Comparison of ENCODE assay signal across 1 cellular context in the genomic region with DNA sequence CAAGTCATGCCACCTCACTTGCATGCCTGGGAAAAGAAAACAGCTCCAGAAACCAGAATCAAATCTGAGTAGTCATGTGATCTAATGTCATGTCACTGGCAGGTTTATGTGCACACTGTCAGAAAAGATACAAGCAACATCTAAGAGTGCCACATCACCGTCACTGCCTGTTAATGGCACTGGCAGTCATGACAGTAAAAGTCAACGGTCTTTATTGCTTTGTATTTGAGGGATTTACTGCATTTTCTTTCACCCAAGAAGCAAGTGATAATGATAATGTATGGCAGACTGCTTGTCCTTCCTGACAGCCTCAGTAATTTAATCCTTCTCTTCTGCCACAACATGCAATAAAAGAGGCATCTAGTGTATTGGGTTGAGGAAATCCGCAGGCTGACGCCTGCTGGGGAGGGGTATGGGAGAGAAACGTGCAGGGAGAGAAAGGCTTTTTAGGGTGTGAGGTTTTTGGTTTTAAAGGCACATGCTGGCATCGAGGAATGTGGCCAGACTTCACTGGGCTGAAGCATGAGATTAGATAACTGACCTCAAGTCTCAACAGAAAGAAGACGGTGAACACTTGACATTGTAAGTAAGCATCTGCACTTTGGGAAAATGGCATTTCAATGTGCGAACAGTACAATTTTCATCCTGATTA.
TF ChIP-seq lines count a peak whose summit lies in the region.

No MANE protein-coding gene starts in this region.

TF ChIP-seq in HEK293, 187 proteins besides CTCF, POLR2A, EP300 and RAD21 (continued from another document and continues in another):
- TF ChIP-seq, protein P1, sequence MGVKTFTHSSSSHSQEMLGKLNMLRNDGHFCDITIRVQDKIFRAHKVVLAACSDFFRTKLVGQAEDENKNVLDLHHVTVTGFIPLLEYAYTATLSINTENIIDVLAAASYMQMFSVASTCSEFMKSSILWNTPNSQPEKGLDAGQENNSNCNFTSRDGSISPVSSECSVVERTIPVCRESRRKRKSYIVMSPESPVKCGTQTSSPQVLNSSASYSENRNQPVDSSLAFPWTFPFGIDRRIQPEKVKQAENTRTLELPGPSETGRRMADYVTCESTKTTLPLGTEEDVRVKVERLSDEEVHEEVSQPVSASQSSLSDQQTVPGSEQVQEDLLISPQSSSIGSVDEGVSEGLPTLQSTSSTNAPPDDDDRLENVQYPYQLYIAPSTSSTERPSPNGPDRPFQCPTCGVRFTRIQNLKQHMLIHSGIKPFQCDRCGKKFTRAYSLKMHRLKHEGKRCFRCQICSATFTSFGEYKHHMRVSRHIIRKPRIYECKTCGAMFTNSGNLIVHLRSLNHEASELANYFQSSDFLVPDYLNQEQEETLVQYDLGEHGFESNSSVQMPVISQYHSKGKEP (tag by site-specific recombination; IDR thresholded peaks at IDR 0.05), result peak; percentile 99
- TF ChIP-seq OVOL3 (tag by site-specific recombination; IDR thresholded peaks at IDR 0.05) (peak; percentile 98), ZNF626 (tag by site-specific recombination; IDR thresholded peaks at IDR 0.05) (peak; percentile 74; the same call in 1 of the 2 replicates), ZNF19 (tag by site-specific recombination; IDR thresholded peaks at IDR 0.05; ENCODE audit: low read depth) (0 out of 2 replicates have a peak, but pooled peaks have one; percentile 37), YY2 (tag by site-specific recombination; IDR thresholded peaks at IDR 0.05) (no peak), ZBTB1 (tag by site-specific recombination; IDR thresholded peaks at IDR 0.05) (peak; percentile 68; the same call in 1 of the 2 replicates), ZNF785 (tag by site-specific recombination; IDR thresholded peaks at IDR 0.05) (no peak), ZNF596 (tag by site-specific recombination; IDR thresholded peaks at IDR 0.05) (no peak), HOXD13 (CRISPR knock-in tag; IDR thresholded peaks at IDR 0.05; ENCODE audit: borderline replicate concordance) (no peak), ZNF311 (tag by site-specific recombination; IDR thresholded peaks at IDR 0.05; ENCODE audit: borderline replicate concordance) (no peak), ZNF184 (tag by site-specific recombination; IDR thresholded peaks at IDR 0.05) (no peak), ZNF549 (tag by site-specific recombination; IDR thresholded peaks at IDR 0.05) (no peak), ZSCAN16 (tag by site-specific recombination; IDR thresholded peaks at IDR 0.05) (peak; percentile 39; the same call in 1 of the 2 replicates), ZNF404 (tag by site-specific recombination; IDR thresholded peaks at IDR 0.05) (no peak), ZBTB48 (tag by site-specific recombination; IDR thresholded peaks at IDR 0.05) (peak; percentile 85; the same call in 1 of the 2 replicates), ZBTB8A (tag by site-specific recombination; IDR thresholded peaks at IDR 0.05) (peak; percentile 94), ZNF610 (tag by site-specific recombination; IDR thresholded peaks at IDR 0.05; ENCODE audit: borderline replicate concordance) (0 out of 2 replicates have a peak, but pooled peaks have one; percentile 53), ZEB2 (tag by site-specific recombination; IDR thresholded peaks at IDR 0.05) (peak; percentile 70; the same call in 1 of the 2 replicates), ZNF776 (tag by site-specific recombination; IDR thresholded peaks at IDR 0.05; ENCODE audit: borderline replicate concordance) (no peak), ZNF239 (tag by site-specific recombination; IDR thresholded peaks at IDR 0.05) (no peak), ZNF701 (tag by site-specific recombination; IDR thresholded peaks at IDR 0.05) (no peak), TRIM28 (IDR thresholded peaks at IDR 0.05; ENCODE audit: borderline replicate concordance, low read length) (peak; percentile 91; the same call in 1 of the 2 replicates), ZNF548 (tag by site-specific recombination; IDR thresholded peaks at IDR 0.05) (no peak), PRDM1 (tag by site-specific recombination; IDR thresholded peaks at IDR 0.05) (0 out of 2 replicates have a peak, but pooled peaks have one; percentile 32), ZNF2 (tag by site-specific recombination; IDR thresholded peaks at IDR 0.05) (no peak), ZNF501 (tag by site-specific recombination; IDR thresholded peaks at IDR 0.05) (no peak), ZNF341 (tag by site-specific recombination; IDR thresholded peaks at IDR 0.05; ENCODE audit: low read depth) (no peak), ZNF433 (tag by site-specific recombination; IDR thresholded peaks at IDR 0.05; ENCODE audit: low read depth) (no peak), ZNF274 (IDR thresholded peaks at IDR 0.05; ENCODE audit: low read length) (no peak), ZNF274 (tag by site-specific recombination; IDR thresholded peaks at IDR 0.05; ENCODE audit: borderline replicate concordance) (no peak)
- TF ChIP-seq, protein P2, sequence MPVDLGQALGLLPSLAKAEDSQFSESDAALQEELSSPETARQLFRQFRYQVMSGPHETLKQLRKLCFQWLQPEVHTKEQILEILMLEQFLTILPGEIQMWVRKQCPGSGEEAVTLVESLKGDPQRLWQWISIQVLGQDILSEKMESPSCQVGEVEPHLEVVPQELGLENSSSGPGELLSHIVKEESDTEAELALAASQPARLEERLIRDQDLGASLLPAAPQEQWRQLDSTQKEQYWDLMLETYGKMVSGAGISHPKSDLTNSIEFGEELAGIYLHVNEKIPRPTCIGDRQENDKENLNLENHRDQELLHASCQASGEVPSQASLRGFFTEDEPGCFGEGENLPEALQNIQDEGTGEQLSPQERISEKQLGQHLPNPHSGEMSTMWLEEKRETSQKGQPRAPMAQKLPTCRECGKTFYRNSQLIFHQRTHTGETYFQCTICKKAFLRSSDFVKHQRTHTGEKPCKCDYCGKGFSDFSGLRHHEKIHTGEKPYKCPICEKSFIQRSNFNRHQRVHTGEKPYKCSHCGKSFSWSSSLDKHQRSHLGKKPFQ (tag by site-specific recombination; IDR thresholded peaks at IDR 0.05), result peak; percentile 63
- TF ChIP-seq, protein P3, sequence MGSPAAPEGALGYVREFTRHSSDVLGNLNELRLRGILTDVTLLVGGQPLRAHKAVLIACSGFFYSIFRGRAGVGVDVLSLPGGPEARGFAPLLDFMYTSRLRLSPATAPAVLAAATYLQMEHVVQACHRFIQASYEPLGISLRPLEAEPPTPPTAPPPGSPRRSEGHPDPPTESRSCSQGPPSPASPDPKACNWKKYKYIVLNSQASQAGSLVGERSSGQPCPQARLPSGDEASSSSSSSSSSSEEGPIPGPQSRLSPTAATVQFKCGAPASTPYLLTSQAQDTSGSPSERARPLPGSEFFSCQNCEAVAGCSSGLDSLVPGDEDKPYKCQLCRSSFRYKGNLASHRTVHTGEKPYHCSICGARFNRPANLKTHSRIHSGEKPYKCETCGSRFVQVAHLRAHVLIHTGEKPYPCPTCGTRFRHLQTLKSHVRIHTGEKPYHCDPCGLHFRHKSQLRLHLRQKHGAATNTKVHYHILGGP (tag by site-specific recombination; IDR thresholded peaks at IDR 0.05), result peak; percentile 65
- TF ChIP-seq, protein P4, sequence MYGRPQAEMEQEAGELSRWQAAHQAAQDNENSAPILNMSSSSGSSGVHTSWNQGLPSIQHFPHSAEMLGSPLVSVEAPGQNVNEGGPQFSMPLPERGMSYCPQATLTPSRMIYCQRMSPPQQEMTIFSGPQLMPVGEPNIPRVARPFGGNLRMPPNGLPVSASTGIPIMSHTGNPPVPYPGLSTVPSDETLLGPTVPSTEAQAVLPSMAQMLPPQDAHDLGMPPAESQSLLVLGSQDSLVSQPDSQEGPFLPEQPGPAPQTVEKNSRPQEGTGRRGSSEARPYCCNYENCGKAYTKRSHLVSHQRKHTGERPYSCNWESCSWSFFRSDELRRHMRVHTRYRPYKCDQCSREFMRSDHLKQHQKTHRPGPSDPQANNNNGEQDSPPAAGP (tag by site-specific recombination; IDR thresholded peaks at IDR 0.05), result no peak
- TF ChIP-seq, protein P5, sequence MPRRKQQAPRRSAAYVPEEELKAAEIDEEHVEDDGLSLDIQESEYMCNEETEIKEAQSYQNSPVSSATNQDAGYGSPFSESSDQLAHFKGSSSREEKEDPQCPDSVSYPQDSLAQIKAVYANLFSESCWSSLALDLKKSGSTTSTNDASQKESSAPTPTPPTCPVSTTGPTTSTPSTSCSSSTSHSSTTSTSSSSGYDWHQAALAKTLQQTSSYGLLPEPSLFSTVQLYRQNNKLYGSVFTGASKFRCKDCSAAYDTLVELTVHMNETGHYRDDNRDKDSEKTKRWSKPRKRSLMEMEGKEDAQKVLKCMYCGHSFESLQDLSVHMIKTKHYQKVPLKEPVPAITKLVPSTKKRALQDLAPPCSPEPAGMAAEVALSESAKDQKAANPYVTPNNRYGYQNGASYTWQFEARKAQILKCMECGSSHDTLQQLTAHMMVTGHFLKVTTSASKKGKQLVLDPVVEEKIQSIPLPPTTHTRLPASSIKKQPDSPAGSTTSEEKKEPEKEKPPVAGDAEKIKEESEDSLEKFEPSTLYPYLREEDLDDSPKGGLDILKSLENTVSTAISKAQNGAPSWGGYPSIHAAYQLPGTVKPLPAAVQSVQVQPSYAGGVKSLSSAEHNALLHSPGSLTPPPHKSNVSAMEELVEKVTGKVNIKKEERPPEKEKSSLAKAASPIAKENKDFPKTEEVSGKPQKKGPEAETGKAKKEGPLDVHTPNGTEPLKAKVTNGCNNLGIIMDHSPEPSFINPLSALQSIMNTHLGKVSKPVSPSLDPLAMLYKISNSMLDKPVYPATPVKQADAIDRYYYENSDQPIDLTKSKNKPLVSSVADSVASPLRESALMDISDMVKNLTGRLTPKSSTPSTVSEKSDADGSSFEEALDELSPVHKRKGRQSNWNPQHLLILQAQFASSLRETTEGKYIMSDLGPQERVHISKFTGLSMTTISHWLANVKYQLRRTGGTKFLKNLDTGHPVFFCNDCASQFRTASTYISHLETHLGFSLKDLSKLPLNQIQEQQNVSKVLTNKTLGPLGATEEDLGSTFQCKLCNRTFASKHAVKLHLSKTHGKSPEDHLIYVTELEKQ (tag by site-specific recombination; IDR thresholded peaks at IDR 0.05; ENCODE audit: borderline replicate concordance), result 0 out of 2 replicates have a peak, but pooled peaks have one; percentile 53
- TF ChIP-seq, protein P6, sequence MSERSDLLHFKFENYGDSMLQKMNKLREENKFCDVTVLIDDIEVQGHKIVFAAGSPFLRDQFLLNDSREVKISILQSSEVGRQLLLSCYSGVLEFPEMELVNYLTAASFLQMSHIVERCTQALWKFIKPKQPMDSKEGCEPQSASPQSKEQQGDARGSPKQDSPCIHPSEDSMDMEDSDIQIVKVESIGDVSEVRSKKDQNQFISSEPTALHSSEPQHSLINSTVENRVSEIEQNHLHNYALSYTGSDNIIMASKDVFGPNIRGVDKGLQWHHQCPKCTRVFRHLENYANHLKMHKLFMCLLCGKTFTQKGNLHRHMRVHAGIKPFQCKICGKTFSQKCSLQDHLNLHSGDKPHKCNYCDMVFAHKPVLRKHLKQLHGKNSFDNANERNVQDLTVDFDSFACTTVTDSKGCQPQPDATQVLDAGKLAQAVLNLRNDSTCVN (tag by site-specific recombination; optimal IDR thresholded peaks at IDR 0.05), result no peak
- TF ChIP-seq, protein P7, sequence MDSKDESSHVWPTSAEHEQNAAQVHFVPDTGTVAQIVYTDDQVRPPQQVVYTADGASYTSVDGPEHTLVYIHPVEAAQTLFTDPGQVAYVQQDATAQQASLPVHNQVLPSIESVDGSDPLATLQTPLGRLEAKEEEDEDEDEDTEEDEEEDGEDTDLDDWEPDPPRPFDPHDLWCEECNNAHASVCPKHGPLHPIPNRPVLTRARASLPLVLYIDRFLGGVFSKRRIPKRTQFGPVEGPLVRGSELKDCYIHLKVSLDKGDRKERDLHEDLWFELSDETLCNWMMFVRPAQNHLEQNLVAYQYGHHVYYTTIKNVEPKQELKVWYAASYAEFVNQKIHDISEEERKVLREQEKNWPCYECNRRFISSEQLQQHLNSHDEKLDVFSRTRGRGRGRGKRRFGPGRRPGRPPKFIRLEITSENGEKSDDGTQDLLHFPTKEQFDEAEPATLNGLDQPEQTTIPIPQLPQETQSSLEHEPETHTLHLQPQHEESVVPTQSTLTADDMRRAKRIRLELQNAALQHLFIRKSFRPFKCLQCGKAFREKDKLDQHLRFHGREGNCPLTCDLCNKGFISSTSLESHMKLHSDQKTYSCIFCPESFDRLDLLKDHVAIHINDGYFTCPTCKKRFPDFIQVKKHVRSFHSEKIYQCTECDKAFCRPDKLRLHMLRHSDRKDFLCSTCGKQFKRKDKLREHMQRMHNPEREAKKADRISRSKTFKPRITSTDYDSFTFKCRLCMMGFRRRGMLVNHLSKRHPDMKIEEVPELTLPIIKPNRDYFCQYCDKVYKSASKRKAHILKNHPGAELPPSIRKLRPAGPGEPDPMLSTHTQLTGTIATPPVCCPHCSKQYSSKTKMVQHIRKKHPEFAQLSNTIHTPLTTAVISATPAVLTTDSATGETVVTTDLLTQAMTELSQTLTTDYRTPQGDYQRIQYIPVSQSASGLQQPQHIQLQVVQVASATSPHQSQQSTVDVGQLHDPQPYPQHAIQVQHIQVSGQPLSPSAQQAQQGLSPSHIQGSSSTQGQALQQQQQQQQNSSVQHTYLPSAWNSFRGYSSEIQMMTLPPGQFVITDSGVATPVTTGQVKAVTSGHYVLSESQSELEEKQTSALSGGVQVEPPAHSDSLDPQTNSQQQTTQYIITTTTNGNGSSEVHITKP (tag by site-specific recombination; IDR thresholded peaks at IDR 0.05), result no peak
- TF ChIP-seq, protein P8, sequence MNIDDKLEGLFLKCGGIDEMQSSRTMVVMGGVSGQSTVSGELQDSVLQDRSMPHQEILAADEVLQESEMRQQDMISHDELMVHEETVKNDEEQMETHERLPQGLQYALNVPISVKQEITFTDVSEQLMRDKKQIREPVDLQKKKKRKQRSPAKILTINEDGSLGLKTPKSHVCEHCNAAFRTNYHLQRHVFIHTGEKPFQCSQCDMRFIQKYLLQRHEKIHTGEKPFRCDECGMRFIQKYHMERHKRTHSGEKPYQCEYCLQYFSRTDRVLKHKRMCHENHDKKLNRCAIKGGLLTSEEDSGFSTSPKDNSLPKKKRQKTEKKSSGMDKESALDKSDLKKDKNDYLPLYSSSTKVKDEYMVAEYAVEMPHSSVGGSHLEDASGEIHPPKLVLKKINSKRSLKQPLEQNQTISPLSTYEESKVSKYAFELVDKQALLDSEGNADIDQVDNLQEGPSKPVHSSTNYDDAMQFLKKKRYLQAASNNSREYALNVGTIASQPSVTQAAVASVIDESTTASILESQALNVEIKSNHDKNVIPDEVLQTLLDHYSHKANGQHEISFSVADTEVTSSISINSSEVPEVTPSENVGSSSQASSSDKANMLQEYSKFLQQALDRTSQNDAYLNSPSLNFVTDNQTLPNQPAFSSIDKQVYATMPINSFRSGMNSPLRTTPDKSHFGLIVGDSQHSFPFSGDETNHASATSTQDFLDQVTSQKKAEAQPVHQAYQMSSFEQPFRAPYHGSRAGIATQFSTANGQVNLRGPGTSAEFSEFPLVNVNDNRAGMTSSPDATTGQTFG (tag by site-specific recombination; IDR thresholded peaks at IDR 0.05; ENCODE audit: borderline replicate concordance), result no peak
- TF ChIP-seq, protein P9, sequence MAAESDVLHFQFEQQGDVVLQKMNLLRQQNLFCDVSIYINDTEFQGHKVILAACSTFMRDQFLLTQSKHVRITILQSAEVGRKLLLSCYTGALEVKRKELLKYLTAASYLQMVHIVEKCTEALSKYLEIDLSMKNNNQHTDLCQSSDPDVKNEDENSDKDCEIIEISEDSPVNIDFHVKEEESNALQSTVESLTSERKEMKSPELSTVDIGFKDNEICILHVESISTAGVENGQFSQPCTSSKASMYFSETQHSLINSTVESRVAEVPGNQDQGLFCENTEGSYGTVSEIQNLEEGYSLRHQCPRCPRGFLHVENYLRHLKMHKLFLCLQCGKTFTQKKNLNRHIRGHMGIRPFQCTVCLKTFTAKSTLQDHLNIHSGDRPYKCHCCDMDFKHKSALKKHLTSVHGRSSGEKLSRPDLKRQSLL (tag by site-specific recombination; IDR thresholded peaks at IDR 0.05), result 0 out of 2 replicates have a peak, but pooled peaks have one; percentile 12
